24 cellular contexts compared by ENCODE assay signal in genomic region chr3:127741690-127742089, GRCh38.
"Had no signal": no experiment of that assay in that cellular context is flagged by ENCODE, and none has a peak within 500 bp of the region (broad histone marks: within the 10 kb centered on the region; RNA-seq: fewer than 3 reads in every experiment).

No MANE protein-coding gene starts in this region.

- H3K27me3 ChIP-seq: esophagus squamous epithelium, gastroesophageal sphincter, ovary, spleen, uterus had no signal

- H3K36me3 ChIP-seq: ovary, uterus, WERI-Rb-1 had no signal

- DNase-seq: activated CD4-positive, alpha-beta memory T cell treated with anti-CD3 and anti-CD28 coated beads, Interleukin-2, amount 10 ng/mL, durations not matched to agents 7 days and 5 days; activated CD4-positive, alpha-beta T cell treated with anti-CD3 and anti-CD28 coated beads for 48 hours; activated CD8-positive, alpha-beta memory T cell treated with anti-CD3 and anti-CD28 coated beads, Interleukin-2, amount 50 U/mL, for 48 hours; activated gamma-delta T cell; activated naive CD4-positive, alpha-beta T cell treated with anti-CD3 and anti-CD28 coated beads, Interleukin-2, amount 50 U/mL, for 16 hours; activated T-cell treated with anti-CD3 and anti-CD28 coated beads, Interleukin-2, amount 50 U/mL, for 24 hours; amniotic stem cell; central memory CD4-positive, alpha-beta T cell; endodermal cell; esophagus squamous epithelium; hypothalamus; immature natural killer cell; naive thymus-derived CD4-positive, alpha-beta T cell; ovary; retina; stimulated activated naive CD4-positive, alpha-beta T cell; T-helper 17 cell; T1000; uterus; WERI-Rb-1 had no signal

- H3K4me3 ChIP-seq: esophagus squamous epithelium, gastroesophageal sphincter, ovary, spleen, uterus had no signal

- FAIRE-seq: kidney had no signal

- H3K9me3 ChIP-seq: esophagus squamous epithelium, gastroesophageal sphincter, ovary, spleen, uterus had no signal

- H3K27ac ChIP-seq: ovary, spleen, uterus, WERI-Rb-1 had no signal

- ATAC-seq: activated CD4-positive, CD25-positive, alpha-beta regulatory T cell treated with anti-CD3 and anti-CD28 coated beads, Interleukin-2, amount 50 U/mL, for 24 hours; gastroesophageal sphincter; naive thymus-derived CD4-positive, alpha-beta T cell; T-helper 17 cell had no signal
